18 cellular contexts compared by ENCODE assay signal in the genomic region with DNA sequence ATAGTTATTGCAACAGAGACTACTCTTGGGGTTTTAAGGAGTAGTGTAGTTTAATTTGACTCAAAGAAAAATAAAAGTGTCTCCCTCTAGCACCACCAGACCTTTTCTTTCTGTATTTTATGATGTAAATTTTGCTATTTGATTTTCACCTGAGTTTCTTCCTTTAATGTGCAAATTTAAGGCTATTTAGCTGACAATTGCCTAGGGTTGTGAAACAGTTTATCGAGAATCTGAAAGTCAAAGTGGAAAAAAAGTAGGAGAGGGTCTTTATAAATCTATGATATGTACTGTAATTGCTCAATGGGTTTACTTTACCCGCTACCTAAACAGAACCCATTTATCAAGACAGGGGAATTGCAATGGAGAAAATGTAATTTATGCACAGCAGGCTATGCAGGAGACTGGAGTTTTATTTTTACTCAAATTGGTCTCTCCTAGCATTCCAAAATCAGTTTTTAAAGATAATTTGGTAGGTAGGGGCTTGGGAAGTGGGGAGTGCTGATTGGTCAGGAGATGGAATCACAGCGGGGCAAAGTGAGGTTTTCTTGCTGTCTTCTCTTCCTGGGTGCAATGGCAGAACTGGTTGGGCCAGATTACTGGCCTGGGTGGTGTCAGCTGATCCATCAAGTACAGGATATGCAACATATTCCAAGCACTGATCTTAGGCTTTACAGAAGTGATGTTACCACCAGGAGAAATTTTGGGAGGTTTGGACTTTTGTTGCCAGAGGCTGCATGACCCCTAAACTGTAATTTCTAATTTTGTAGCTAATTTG.
"Had no signal": no experiment of that assay in that cellular context is flagged by ENCODE, and none has a peak within 500 bp of the region (broad histone marks: within the 10 kb centered on the region; RNA-seq: fewer than 3 reads in every experiment).

No MANE protein-coding gene starts in this region.

- H3K9me3 Mint-ChIP-seq: stimulated activated memory B cell treated with anti-CD40 and anti-IgM and Interleukin-4, amounts not matched to agents 10 μg/mL and 1 μg/mL and 100 μg/mL, for 72 hours had no signal

- H3K27me3 Mint-ChIP-seq: activated naive CD8-positive, alpha-beta T cell treated with anti-CD3 and anti-CD28 coated beads, Interleukin-2, amount 10 ng/mL, durations not matched to agents 7 days and 5 days; naive B cell; stimulated activated memory B cell treated with anti-CD40 and anti-IgM and Interleukin-4, amounts not matched to agents 10 μg/mL and 1 μg/mL and 100 μg/mL, for 72 hours had no signal

- H3K4me3 ChIP-seq: breast epithelium, esophagus muscularis mucosa, hepatocyte, lung had no signal

- H3K4me2 ChIP-seq: hepatocyte had no signal

- H3K27ac Mint-ChIP-seq: activated naive CD8-positive, alpha-beta T cell treated with anti-CD3 and anti-CD28 coated beads, Interleukin-2, amount 10 ng/mL, durations not matched to agents 7 days and 5 days; activated T-helper 1 cell treated with anti-CD3 and anti-CD28 coated beads, Interleukin-12 subunit alpha, Interleukin-12 subunit beta, Interleukin-2, Interleukin-4 antibody, amounts not matched to agents 30 ng/mL and 10 ng/mL and 1 ng/mL, durations not matched to agents 14 hours and 24 hours and 36 hours; immature natural killer cell; naive B cell; stimulated activated memory B cell treated with anti-CD40 and anti-IgM and Interleukin-4, amounts not matched to agents 10 μg/mL and 1 μg/mL and 100 μg/mL, for 72 hours; T-helper 2 cell treated with Interferon-gamma antibody and Interleukin-4, amounts not matched to agents 5 μg/mL and 100 μg/mL, for 36 hours had no signal

- H3K4me1 ChIP-seq: breast epithelium, esophagus muscularis mucosa, parathyroid adenoma had no signal

- H3K27me3 ChIP-seq: breast epithelium, esophagus muscularis mucosa, hepatocyte had no signal

- DNase-seq: activated CD4-positive, alpha-beta T cell treated with anti-CD3 and anti-CD28 coated beads, Interleukin-2, amount 50 U/mL, for 1 hour; activated CD4-positive, CD25-positive, alpha-beta regulatory T cell; activated naive CD4-positive, alpha-beta T cell; activated naive CD8-positive, alpha-beta T cell treated with anti-CD3 and anti-CD28 coated beads, Interleukin-2, amount 10 ng/mL, durations not matched to agents 7 days and 5 days; aorta; immature natural killer cell; left cardiac atrium; naive B cell; stimulated activated CD4-positive, alpha-beta T cell treated with anti-CD3 and anti-CD28 coated beads, Interleukin-2, amount 100 ng/mL, for 48 hours had no signal

- H3K9me3 ChIP-seq: esophagus muscularis mucosa had no signal

- H3K79me2 ChIP-seq: hepatocyte, parathyroid adenoma had no signal

- H3K27ac ChIP-seq: breast epithelium, esophagus muscularis mucosa, hepatocyte, parathyroid adenoma had no signal

- H3K9ac ChIP-seq: parathyroid adenoma had no signal

- H3K36me3 Mint-ChIP-seq: activated naive CD8-positive, alpha-beta T cell treated with anti-CD3 and anti-CD28 coated beads, Interleukin-2, amount 10 ng/mL, durations not matched to agents 7 days and 5 days; immature natural killer cell; naive B cell; stimulated activated memory B cell treated with anti-CD40 and anti-IgM and Interleukin-4, amounts not matched to agents 10 μg/mL and 1 μg/mL and 100 μg/mL, for 72 hours had no signal

- FAIRE-seq: urothelium cell line had no signal

- H2AFZ ChIP-seq: hepatocyte, parathyroid adenoma had no signal

- H3K4me1 Mint-ChIP-seq: activated naive CD8-positive, alpha-beta T cell treated with anti-CD3 and anti-CD28 coated beads, Interleukin-2, amount 10 ng/mL, durations not matched to agents 7 days and 5 days; immature natural killer cell; naive B cell; stimulated activated memory B cell treated with anti-CD40 and anti-IgM and Interleukin-4, amounts not matched to agents 10 μg/mL and 1 μg/mL and 100 μg/mL, for 72 hours had no signal

- H3K36me3 ChIP-seq: breast epithelium, esophagus muscularis mucosa had no signal

- H3K4me3 Mint-ChIP-seq: activated naive CD8-positive, alpha-beta T cell treated with anti-CD3 and anti-CD28 coated beads, Interleukin-2, amount 10 ng/mL, durations not matched to agents 7 days and 5 days; activated T-helper 1 cell treated with anti-CD3 and anti-CD28 coated beads, Interleukin-12 subunit alpha, Interleukin-12 subunit beta, Interleukin-2, Interleukin-4 antibody, amounts not matched to agents 30 ng/mL and 10 ng/mL and 1 ng/mL, durations not matched to agents 14 hours and 24 hours and 36 hours; immature natural killer cell; naive B cell; stimulated activated memory B cell treated with anti-CD40 and anti-IgM and Interleukin-4, amounts not matched to agents 10 μg/mL and 1 μg/mL and 100 μg/mL, for 72 hours; T-helper 2 cell treated with Interferon-gamma antibody and Interleukin-4, amounts not matched to agents 5 μg/mL and 100 μg/mL, for 36 hours had no signal
